Comparison of ENCODE assay signal across 9 cellular contexts in genomic region chr12:12999276-12999958, GRCh38. TPM values are rescaled to one million over a fixed set of nuclear protein-coding genes. Genes with fewer than 3 reads are reported as not detected.
DNase-seq lines count a peak whose midpoint lies in the region; ATAC-seq lines count a peak whose summit lies in the region.
"Had no signal": no experiment of that assay in that cellular context is flagged by ENCODE, and none has a peak within 500 bp of the region (broad histone marks: within the 10 kb centered on the region; RNA-seq: fewer than 3 reads in every experiment).

No MANE protein-coding gene starts in this region.

- H3K27ac ChIP-seq in effector memory CD4-positive, alpha-beta T cell (ENCODE audit: insufficient read depth, low read length, poor library complexity, severe bottlenecking): peak overlapping the region; percentile 51

- no peaks in the 10 kb centered on the region for H3K4me1 ChIP-seq in NT2/D1 (ENCODE audit: insufficient read depth, insufficient read length)
- peaks cover 8% of the 10 kb centered on the region for H3K4me1 ChIP-seq in effector memory CD4-positive, alpha-beta T cell (ENCODE audit: control insufficient read depth, insufficient read depth, low read length, poor library complexity, severe bottlenecking)

- no peaks in the 10 kb centered on the region for H3K9me3 ChIP-seq in NT2/D1 (ENCODE audit: insufficient read depth, low read length)
- H3K9me3 ChIP-seq in effector memory CD4-positive, alpha-beta T cell (ENCODE audit: control insufficient read depth, low read length): no peaks in the 10 kb centered on the region

- ATAC-seq in GM21360 (IDR thresholded peaks at IDR 0.05; ENCODE audit: unreplicated experiment) (no peak), GM19463 (IDR thresholded peaks at IDR 0.05; ENCODE audit: unreplicated experiment) (no peak)

- peak overlapping the region; percentile 92 for H3K9ac ChIP-seq in NT2/D1 (ENCODE audit: insufficient read length, low read depth)

- DNase-seq in EL (peak; percentile 39), NT2/D1 (ENCODE audit: low read depth, low spot score) (peak; percentile 72), mucosa of gallbladder (ENCODE audit: low spot score) (peak; percentile 22), NCI-H2107 treated with DMSO at 0.1 percent for 48 hours (lab: John Stamatoyannopoulos, UW; ENCODE audit: unreplicated experiment) (no peak)
- no peak for DNase-seq in effector memory CD4-positive, alpha-beta T cell
- no peak for DNase-seq in activated CD8-positive, alpha-beta memory T cell treated with anti-CD3 and anti-CD28 coated beads, Interleukin-2, amount 50 U/mL, for 4 hours

- H3K36me3 ChIP-seq in NT2/D1 (ENCODE audit: insufficient read depth, insufficient read length, low read length): peaks cover 12% of the 10 kb centered on the region
- H3K36me3 ChIP-seq in effector memory CD4-positive, alpha-beta T cell (ENCODE audit: control insufficient read depth, insufficient read depth, low read length): no peaks in the 10 kb centered on the region

- peak overlapping the region; percentile 86 for H3K4me3 ChIP-seq in NT2/D1 (ENCODE audit: insufficient read length, low read depth)
- peak overlapping the region; percentile 71 for H3K4me3 ChIP-seq in effector memory CD4-positive, alpha-beta T cell (ENCODE audit: insufficient read depth, low read depth, low read length, poor library complexity, severe bottlenecking)

- peaks cover 22% of the 10 kb centered on the region for H3K27me3 ChIP-seq in NT2/D1 (ENCODE audit: insufficient read depth, insufficient read length)
- H3K27me3 ChIP-seq in effector memory CD4-positive, alpha-beta T cell (replicated peaks; ENCODE audit: control insufficient read depth, insufficient read depth, low read length, poor library complexity, severe bottlenecking): no peaks in the 10 kb centered on the region

RNA-seq across cellular contexts. Expression of gene HEBP1, which starts 0.6 kb away (rescaled TPM):
- total RNA-seq in mucosa of gallbladder: 90.2 TPM

RNA-seq across cellular contexts. Expression of gene FAM234B, which starts 44.8 kb away (rescaled TPM):
- 6.6 TPM for total RNA-seq in mucosa of gallbladder

RNA-seq across cellular contexts. Expression of gene GPRC5D, which starts 47.4 kb away (rescaled TPM):
- total RNA-seq in mucosa of gallbladder: not detected
- total RNA-seq: M059J had no signal

Comparison
In these comparisons a context has a peak if more than half of its experiments do, and no peak if none do; other contexts are left out.
1. DNase-seq: peak in EL (single experiment), NT2/D1 (single experiment) and mucosa of gallbladder (single experiment); none in effector memory CD4-positive, alpha-beta T cell (0 of 3), NCI-H2107 treated with DMSO at 0.1 percent for 48 hours (single experiment) and activated CD8-positive, alpha-beta memory T cell treated with anti-CD3 and anti-CD28 coated beads, Interleukin-2, amount 50 U/mL, for 4 hours (single experiment).